Comparison of ENCODE assay signal across 25 cellular contexts in genomic region chr2:175730025-175730424, GRCh38.
"Had no signal": no experiment of that assay in that cellular context is flagged by ENCODE, and none has a peak within 500 bp of the region (broad histone marks: within the 10 kb centered on the region; RNA-seq: fewer than 3 reads in every experiment).

No MANE protein-coding gene starts in this region.

- H3K27ac Mint-ChIP-seq: mesothelial cell of epicardium; naive thymus-derived CD4-positive, alpha-beta T cell; nephron; neural progenitor cell; stimulated activated naive CD8-positive, alpha-beta T cell treated with anti-CD3 and anti-CD28 coated beads, Interleukin-15, amount 100 ng/mL, for 72 hours had no signal

- H3K4me3 ChIP-seq: dorsolateral prefrontal cortex, gastrocnemius medialis, left lung, neural progenitor cell, right lobe of liver, smooth muscle cell, suprapubic skin had no signal

- H3K4me1 Mint-ChIP-seq: mesothelial cell of epicardium; naive thymus-derived CD4-positive, alpha-beta T cell; nephron; stimulated activated naive CD8-positive, alpha-beta T cell treated with anti-CD3 and anti-CD28 coated beads, Interleukin-15, amount 100 ng/mL, for 72 hours had no signal

- H3K36me3 ChIP-seq: gastrocnemius medialis, left lung, neural progenitor cell, right lobe of liver, suprapubic skin had no signal

- H3K9me3 Mint-ChIP-seq: nephron had no signal

- H3K9me3 ChIP-seq: gastrocnemius medialis, left lung, right lobe of liver, suprapubic skin had no signal

- H3K36me3 Mint-ChIP-seq: mesothelial cell of epicardium had no signal

- DNase-seq: dorsolateral prefrontal cortex; effector CD4-positive, alpha-beta T cell; foreskin fibroblast; gastrocnemius medialis; head of caudate nucleus; kidney; left lung; mesenchymal stem cell; naive thymus-derived CD4-positive, alpha-beta T cell; right lobe of liver; stimulated activated CD4-positive, alpha-beta T cell treated with anti-CD3 and anti-CD28 coated beads, Interleukin-12 subunit alpha, Interleukin-12 subunit beta, amount 100 ng/mL, for 4 hours; stimulated activated CD4-positive, alpha-beta T cell treated with anti-CD3 and anti-CD28 coated beads, Interleukin-1b, Interleukin-23, amount 100 ng/mL, for 48 hours; stimulated activated CD4-positive, alpha-beta T cell treated with anti-CD3 and anti-CD28 coated beads, Interleukin-4, amount 100 ng/mL, for 1 hour; stimulated activated CD8-positive, alpha-beta memory T cell treated with anti-CD3 and anti-CD28 coated beads, Interleukin-4, amount 100 ng/mL, for 48 hours; stimulated activated naive CD4-positive, alpha-beta T cell; stimulated activated naive CD8-positive, alpha-beta T cell treated with anti-CD3 and anti-CD28 coated beads, Interleukin-15, amount 100 ng/mL, for 72 hours; trophoblast cell had no signal

- H3K79me2 ChIP-seq: parathyroid adenoma had no signal

- H2AFZ ChIP-seq: neural progenitor cell, parathyroid adenoma had no signal

- H3K27me3 ChIP-seq: dorsolateral prefrontal cortex, gastrocnemius medialis, left lung, neural progenitor cell, right lobe of liver, suprapubic skin had no signal

- FAIRE-seq: kidney had no signal

- H3K27ac ChIP-seq: dorsolateral prefrontal cortex, epithelial cell of prostate, gastrocnemius medialis, left lung, neural progenitor cell, parathyroid adenoma, right lobe of liver, suprapubic skin had no signal

- H3K4me2 ChIP-seq: neural progenitor cell, smooth muscle cell had no signal

- H3K4me3 Mint-ChIP-seq: mesothelial cell of epicardium; naive thymus-derived CD4-positive, alpha-beta T cell; nephron; neural progenitor cell; stimulated activated naive CD8-positive, alpha-beta T cell treated with anti-CD3 and anti-CD28 coated beads, Interleukin-15, amount 100 ng/mL, for 72 hours had no signal

- H3K9ac ChIP-seq: neural progenitor cell, parathyroid adenoma had no signal

- H3K27me3 Mint-ChIP-seq: progenitor cell of endocrine pancreas; stimulated activated naive CD8-positive, alpha-beta T cell treated with anti-CD3 and anti-CD28 coated beads, Interleukin-15, amount 100 ng/mL, for 72 hours had no signal

- H3K4me1 ChIP-seq: gastrocnemius medialis, left lung, parathyroid adenoma, suprapubic skin had no signal
